In the genomic region with DNA sequence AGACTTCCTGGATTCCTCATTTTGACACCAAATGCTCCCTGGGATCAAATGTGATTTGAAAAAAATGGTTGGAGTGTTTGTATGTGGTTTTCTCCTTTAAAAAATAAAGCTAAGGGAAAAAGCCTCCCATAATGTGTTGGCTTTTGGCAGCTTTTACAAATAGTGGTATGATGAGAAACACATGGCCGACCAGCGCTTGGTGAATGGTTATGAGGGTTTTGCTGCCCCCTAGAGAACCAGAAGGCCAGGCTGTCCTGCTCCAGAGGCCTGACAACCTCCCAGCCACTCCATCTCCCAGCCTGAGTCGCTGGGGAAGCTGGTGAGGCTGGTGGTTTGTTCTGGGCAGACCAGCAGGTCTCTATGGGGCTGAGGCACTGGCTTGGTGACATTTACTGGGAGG, we compare ENCODE assay signal across 9 cellular contexts.
DNase-seq lines count a peak whose midpoint lies in the region; ATAC-seq and TF ChIP-seq lines count a peak whose summit lies in the region.
"Had no signal": no experiment of that assay in that cellular context is flagged by ENCODE, and none has a peak within 500 bp of the region (broad histone marks: within the 10 kb centered on the region; RNA-seq: fewer than 3 reads in every experiment).

No MANE protein-coding gene starts in this region.

- no peaks in the 10 kb centered on the region for H3K79me2 ChIP-seq in smooth muscle cell (ENCODE audit: low read depth)

- no peak overlapping the region for H2AFZ ChIP-seq in smooth muscle cell (ENCODE audit: low read depth)

- H3K27ac ChIP-seq in heart left ventricle (peak overlapping the region in 9 of 12 donors; percentile 2 to 60 (median 32)), smooth muscle cell (ENCODE audit: low read depth) (no peak overlapping the region)

- no peaks in the 10 kb centered on the region for H3K9me3 ChIP-seq in heart left ventricle
- H3K9me3 ChIP-seq in smooth muscle cell (replicated peaks; ENCODE audit: low read depth): no peaks in the 10 kb centered on the region

- intact Hi-C loops in heart left ventricle (cut with DNase I): no loop called here

- ATAC-seq in heart left ventricle (peak; percentile 43 to 78 (median 75)), HG03354 (IDR thresholded peaks at IDR 0.05; ENCODE audit: poor library complexity, severe bottlenecking, unreplicated experiment) (no peak)

- peak overlapping the region; percentile 34 for H3K4me2 ChIP-seq in smooth muscle cell

- in situ Hi-C loops in SK-MEL-5 (cut with HindIII; ENCODE audit: low pct_unique_long_range_greater_than_20kb, low sequenced_read_pairs): no loop called here

- peak; percentile 23 for DNase-seq in DMS53 (lab: John Stamatoyannopoulos, UW)
- no peak for DNase-seq in DMS53 treated with DMSO at 0.1 percent for 48 hours (lab: John Stamatoyannopoulos, UW; ENCODE audit: unreplicated experiment)
- peak; percentile 62 for DNase-seq in SK-MEL-5 (ENCODE audit: low read depth, low spot score)
- peak in 4 of 5 donors; percentile 43 to 69 (median 46) for DNase-seq in heart left ventricle
- DNase-seq in smooth muscle cell (lab: John Stamatoyannopoulos, UW; ENCODE audit: unreplicated experiment): peak; percentile 9
- no peak for DNase-seq in activated naive CD4-positive, alpha-beta T cell (lab: John Stamatoyannopoulos, UW)
- DNase-seq in epidermal melanocyte (ENCODE audit: insufficient read length, low spot score): no peak
- DNase-seq: immature natural killer cell had no signal

- no peak for TF ChIP-seq POLR2A in heart left ventricle (IDR thresholded peaks at IDR 0.05)

- H3K9ac ChIP-seq in smooth muscle cell (ENCODE audit: low read depth): no peak overlapping the region

- H3K27me3 ChIP-seq in heart left ventricle (no peaks in the 10 kb centered on the region), smooth muscle cell (ENCODE audit: low read depth) (no peaks in the 10 kb centered on the region)

- 29 to 56% (median 41%) methylated on average over 3 of the region's 3 CpGs for WGBS in heart left ventricle, 4 donors
- 44% methylated on average over 3 of the region's 3 CpGs for WGBS in smooth muscle cell (ENCODE audit: low lambda C conversion rate)

- H3K4me3 ChIP-seq in heart left ventricle (no peak overlapping the region), smooth muscle cell (no peak overlapping the region)

- TF ChIP-seq CTCF in heart left ventricle (IDR thresholded peaks at IDR 0.05): peak; percentile 22 to 67 (median 36)
- TF ChIP-seq CTCF in smooth muscle cell (IDR thresholded peaks at IDR 0.05; ENCODE audit: borderline replicate concordance, insufficient read depth, poor library complexity, severe bottlenecking): peak; percentile 44

- H3K4me1 ChIP-seq in heart left ventricle: peaks cover 0 to 85% (median 52%) of the 10 kb centered on the region in 12 donors
- H3K4me1 ChIP-seq in smooth muscle cell (ENCODE audit: low read depth): no peaks in the 10 kb centered on the region

- H4K20me1 ChIP-seq in smooth muscle cell (ENCODE audit: low read depth): no peaks in the 10 kb centered on the region

- peaks cover 0 to 91% (median 23%) of the 10 kb centered on the region in 9 donors for H3K36me3 ChIP-seq in heart left ventricle
- H3K36me3 ChIP-seq in smooth muscle cell (ENCODE audit: low read depth): no peaks in the 10 kb centered on the region

- H3F3A ChIP-seq in smooth muscle cell (ENCODE audit: low read depth): peaks cover 3% of the 10 kb centered on the region

Comparison
In these comparisons a context has a peak if more than half of its experiments do, and no peak if none do; other contexts are left out.
1. DNase-seq: peak in DMS53 (single experiment), SK-MEL-5 (single experiment), heart left ventricle (4 of 5) and smooth muscle cell (single experiment); none in DMS53 treated with DMSO at 0.1 percent for 48 hours (single experiment), activated naive CD4-positive, alpha-beta T cell (0 of 4) and epidermal melanocyte (single experiment).